14 cellular contexts compared by ENCODE assay signal in genomic region chr4:148112231-148112982, GRCh38.
A peak's percentile ranks its signal among the peaks of the same experiment; 100 is the strongest.
DNase-seq lines count a peak whose midpoint lies in the region; ATAC-seq and TF ChIP-seq lines count a peak whose summit lies in the region.
"Had no signal": no experiment of that assay in that cellular context is flagged by ENCODE, and none has a peak within 500 bp of the region (broad histone marks: within the 10 kb centered on the region; RNA-seq: fewer than 3 reads in every experiment).

No MANE protein-coding gene starts in this region.

- H3K9me2 ChIP-seq in GM23338 (ENCODE audit: insufficient read depth) (peaks cover 8% of the 10 kb centered on the region; the same call in 1 of the 2 replicates), SK-N-SH (no peaks in the 10 kb centered on the region)

- H3K4me3 ChIP-seq in GM23338 (no peak overlapping the region), SK-N-SH (ENCODE audit: low read depth in 2 of 2, low read length in 1 of 2) (no peak overlapping the region), fibroblast of lung (replicated peaks in 1 of 4; ENCODE audit: control extremely low read depth in 1 of 4, insufficient read depth in 1 of 4, low read depth in 3 of 4, low read length in 4 of 4) (no peak overlapping the region), retinal pigment epithelial cell (ENCODE audit: low read length) (no peak overlapping the region)
- H3K4me3 ChIP-seq: gastroesophageal sphincter, lower lobe of right lung, prostate gland had no signal

- no peak for TF ChIP-seq CTCF in GM23338 (conservative IDR thresholded peaks at IDR 0.05; ENCODE audit: low read depth in 2 of 2)
- TF ChIP-seq CTCF in SK-N-SH (IDR thresholded peaks at IDR 0.05) = no peak
- no peak for TF ChIP-seq CTCF in fibroblast of lung (conservative IDR thresholded peaks at IDR 0.05 in 1 of 2, IDR thresholded peaks at IDR 0.05 in 1 of 2; ENCODE audit: low read depth in 1 of 2, low read length in 2 of 2)
- no peak for TF ChIP-seq CTCF in retinal pigment epithelial cell (conservative IDR thresholded peaks at IDR 0.05; ENCODE audit: low read depth, low read length)

- no peaks in the 10 kb centered on the region for H3K27me3 ChIP-seq in GM23338 (ENCODE audit: insufficient read depth)
- H3K27me3 ChIP-seq in SK-N-SH (ENCODE audit: insufficient read depth) = no peaks in the 10 kb centered on the region
- H3K27me3 ChIP-seq in fibroblast of lung (ENCODE audit: control insufficient read depth, insufficient read depth, low read length) = no peaks in the 10 kb centered on the region
- H3K27me3 ChIP-seq: gastroesophageal sphincter had no signal

- 37% methylated on average over 4 of the region's 4 CpGs for WGBS in SK-N-SH (ENCODE audit: low lambda C conversion rate)

- H3K27me3 Mint-ChIP-seq in GM23338 (ENCODE audit: insufficient read depth, low read depth, poor library complexity) = peaks cover 4% of the 10 kb centered on the region

- no peak for TF ChIP-seq RAD21 in SK-N-SH (IDR thresholded peaks at IDR 0.05; ENCODE audit: low read length)

- DNase-seq in GM23338 (ENCODE audit: low spot score) (no peak), SK-N-SH (no peak), fibroblast of lung (ENCODE audit: low read depth in 2 of 2) (peak; percentile 45 to 95), retinal pigment epithelial cell (ENCODE audit: low read depth) (peak; percentile 80)
- DNase-seq in activated CD4-positive, alpha-beta T cell treated with anti-CD3 and anti-CD28 coated beads for 4 hours = no peak
- DNase-seq: Karpas-422, lower lobe of right lung, NCI-H345, trophoblast cell had no signal

- peaks cover 3% of the 10 kb centered on the region; the same call in 2 of the 3 replicates for H3K9me3 Mint-ChIP-seq in GM23338

- H3K27ac Mint-ChIP-seq in GM23338 = no peak overlapping the region

- H3K4me3 Mint-ChIP-seq in GM23338 = no peak overlapping the region

- CTCF ChIA-PET in SK-N-SH (lab: Yijun Ruan, JAX) = no interaction called here

- no peak for TF ChIP-seq EP300 in SK-N-SH (IDR thresholded peaks at IDR 0.05; ENCODE audit: borderline replicate concordance in 1 of 2, low read depth in 1 of 2, low read length in 1 of 2)

- H3K36me3 Mint-ChIP-seq in GM23338 (ENCODE audit: low read depth) = no peaks in the 10 kb centered on the region; the same call in 2 of the 3 replicates

- H3K9me3 ChIP-seq in SK-N-SH (no peaks in the 10 kb centered on the region), fibroblast of lung (ENCODE audit: control insufficient read depth, insufficient read depth, low read depth, low read length) (no peaks in the 10 kb centered on the region)
- H3K9me3 ChIP-seq: gastroesophageal sphincter, lower lobe of right lung, prostate gland had no signal

- H3K27ac ChIP-seq in GM23338 (ENCODE audit: low read depth) (no peak overlapping the region), SK-N-SH (ENCODE audit: low read depth in 2 of 2, low read length in 1 of 2) (no peak overlapping the region), fibroblast of lung (ENCODE audit: insufficient read depth, low read length) (no peak overlapping the region)
- H3K27ac ChIP-seq: gastroesophageal sphincter, lower lobe of right lung, prostate gland had no signal

- H2AFZ ChIP-seq in GM23338 (no peak overlapping the region), SK-N-SH (ENCODE audit: low read depth) (no peak overlapping the region), fibroblast of lung (ENCODE audit: low read length) (no peak overlapping the region)

- H3K4me2 ChIP-seq in GM23338 (peak overlapping the region; percentile 25; the same call in 1 of the 2 replicates), SK-N-SH (no peak overlapping the region; the same call in 1 of the 2 replicates), fibroblast of lung (ENCODE audit: extremely low read depth, insufficient read depth, low read length) (no peak overlapping the region)

- H4K20me1 ChIP-seq in GM23338 (replicated peaks; ENCODE audit: insufficient read depth) (no peaks in the 10 kb centered on the region), SK-N-SH (ENCODE audit: insufficient read depth) (no peaks in the 10 kb centered on the region), fibroblast of lung (ENCODE audit: control insufficient read depth, extremely low read depth, insufficient read depth, low read length) (no peaks in the 10 kb centered on the region)

- ATAC-seq in GM23338 (no peak), HG02763 (IDR thresholded peaks at IDR 0.05; ENCODE audit: unreplicated experiment) (no peak), HG02885 (IDR thresholded peaks at IDR 0.05; ENCODE audit: poor library complexity, unreplicated experiment) (no peak), HG03108 (IDR thresholded peaks at IDR 0.05; ENCODE audit: unreplicated experiment) (no peak)
- ATAC-seq: gastroesophageal sphincter had no signal

- no peaks in the 10 kb centered on the region for H3K79me2 ChIP-seq in GM23338 (replicated peaks; ENCODE audit: insufficient read depth)
- no peaks in the 10 kb centered on the region for H3K79me2 ChIP-seq in SK-N-SH (ENCODE audit: insufficient read depth)
- no peaks in the 10 kb centered on the region for H3K79me2 ChIP-seq in fibroblast of lung (ENCODE audit: control insufficient read depth, insufficient read depth, low read length)

- no peak overlapping the region for H3K9ac ChIP-seq in SK-N-SH
- H3K9ac ChIP-seq in fibroblast of lung (ENCODE audit: insufficient read depth, low read length) = no peak overlapping the region

- POLR2A ChIA-PET in SK-N-SH (lab: Yijun Ruan, JAX) = no interaction called here

- H3K4me1 Mint-ChIP-seq in GM23338 = peaks cover 26% of the 10 kb centered on the region

- H3F3A ChIP-seq in GM23338 (replicated peaks; ENCODE audit: low read depth) (no peaks in the 10 kb centered on the region), SK-N-SH (replicated peaks; ENCODE audit: insufficient read depth) (peaks cover 11% of the 10 kb centered on the region)

- no peaks in the 10 kb centered on the region for H3K36me3 ChIP-seq in GM23338 (ENCODE audit: insufficient read depth)
- no peaks in the 10 kb centered on the region for H3K36me3 ChIP-seq in SK-N-SH (replicated peaks in 1 of 2; ENCODE audit: control insufficient read depth in 1 of 2, insufficient read depth in 2 of 2, low read length in 1 of 2)
- H3K36me3 ChIP-seq in fibroblast of lung (ENCODE audit: control insufficient read depth, insufficient read depth, low read length) = peaks cover 3% of the 10 kb centered on the region
- H3K36me3 ChIP-seq: prostate gland had no signal

- H3K4me1 ChIP-seq in GM23338 (ENCODE audit: insufficient read depth) (peaks cover 27% of the 10 kb centered on the region), SK-N-SH (ENCODE audit: control insufficient read depth in 1 of 2, insufficient read depth in 2 of 2, low read depth in 1 of 2, low read length in 1 of 2) (peaks cover 10% of the 10 kb centered on the region in 2 experiments; a peak in 3 of 4 replicates), fibroblast of lung (ENCODE audit: control insufficient read depth, extremely low read depth, insufficient read depth, low read length) (peaks cover 2% of the 10 kb centered on the region)
- H3K4me1 ChIP-seq: lower lobe of right lung, prostate gland had no signal

TF ChIP-seq in GM23338, 12 proteins besides CTCF, POLR2A, EP300 and RAD21 (continues in another document):
- no peak for TF ChIP-seq REST (IDR thresholded peaks at IDR 0.05; ENCODE audit: unreplicated experiment)

TF ChIP-seq in SK-N-SH, 30 proteins besides CTCF, POLR2A, EP300 and RAD21:
- TF ChIP-seq PBX3 (IDR thresholded peaks at IDR 0.05) (peak; percentile 35; the same call in 1 of the 2 replicates), FOXM1 (IDR thresholded peaks at IDR 0.05; ENCODE audit: low read depth) (no peak), FOSL2 (IDR thresholded peaks at IDR 0.05; ENCODE audit: borderline replicate concordance, low read depth) (peak; percentile 24; the same call in 1 of the 2 replicates)

Comparison
In these comparisons a context has a peak if more than half of its experiments do, and no peak if none do; other contexts are left out.
1. DNase-seq: peak in fibroblast of lung (2 of 2) and retinal pigment epithelial cell (single experiment); none in GM23338 (single experiment), SK-N-SH (single experiment) and activated CD4-positive, alpha-beta T cell treated with anti-CD3 and anti-CD28 coated beads for 4 hours (0 of 2).